ENCODE assay signal across 1 cellular context in the genomic region with DNA sequence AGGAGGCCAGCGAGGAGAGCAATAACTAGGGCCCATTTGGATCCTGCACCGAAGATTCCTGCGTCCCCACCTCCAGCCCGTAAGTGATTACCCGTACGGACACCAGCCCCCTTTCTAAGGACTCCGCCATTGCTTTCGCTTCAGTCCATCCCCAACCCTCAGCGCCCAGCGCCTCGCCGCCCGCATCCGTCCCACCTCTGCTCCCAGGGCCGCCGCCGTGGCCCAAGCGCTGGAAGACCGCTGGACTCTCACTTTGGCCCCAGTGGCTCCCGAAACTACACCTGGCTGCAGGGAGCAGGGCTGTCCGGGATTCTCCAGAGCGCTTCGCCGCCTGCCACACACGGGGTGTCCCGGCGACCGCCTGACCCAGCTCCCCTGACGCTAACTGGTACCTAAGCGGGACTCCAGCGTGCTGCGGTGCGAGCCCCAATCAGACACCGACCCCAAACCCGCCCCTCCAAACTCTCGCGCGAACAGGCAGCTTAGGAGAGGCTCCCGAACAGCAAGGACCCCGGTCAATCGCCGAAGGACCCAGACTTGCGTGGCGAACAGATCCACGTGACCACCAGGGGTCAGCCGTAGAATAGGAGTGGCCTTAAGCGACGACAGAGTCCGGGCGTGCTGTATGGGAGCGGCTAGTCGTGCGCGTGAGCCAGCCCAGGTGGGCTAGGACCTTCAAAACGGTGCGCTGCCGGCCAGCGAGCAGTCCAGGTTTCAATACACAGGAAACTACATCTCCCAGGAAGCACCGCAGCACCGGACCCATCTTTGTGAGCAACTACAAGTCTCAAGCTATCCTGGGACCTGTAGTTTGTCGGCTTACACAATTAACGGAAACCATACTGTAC.
TF ChIP-seq lines count a peak whose summit lies in the region.

A gene (minus strand): TSS at position 363 of the 848 bp plus-strand sequence. CDS start 771 bp downstream, outside the sequence.

TF ChIP-seq in K562, 482 proteins besides CTCF, POLR2A, EP300 and RAD21 (continued from another document and continues in another):
- TF ChIP-seq PHB (CRISPR knock-in tag; IDR thresholded peaks at IDR 0.05) (no peak), PURB (CRISPR knock-in tag; IDR thresholded peaks at IDR 0.05; ENCODE audit: low read depth) (no peak), FOXA3 (CRISPR knock-in tag; conservative IDR thresholded peaks at IDR 0.05 in 1 of 2, IDR thresholded peaks at IDR 0.05 in 1 of 2) (no peak), HNRNPH1 (optimal IDR thresholded peaks at IDR 0.05; ENCODE audit: low read depth, low read length) (no peak), ADNP (tag; IDR thresholded peaks at IDR 0.05) (no peak), CREB1 (IDR thresholded peaks at IDR 0.05) (no peak; the same call in 1 of the 2 replicates), CREB1 (CRISPR knock-in tag; IDR thresholded peaks at IDR 0.05) (peak; percentile 77), OTX1 (CRISPR knock-in tag; IDR thresholded peaks at IDR 0.05) (no peak; the same call in 1 of the 2 replicates), HSF4 (CRISPR knock-in tag; IDR thresholded peaks at IDR 0.05; ENCODE audit: borderline replicate concordance) (no peak), RBBP5 (IDR thresholded peaks at IDR 0.05; ENCODE audit: borderline replicate concordance, insufficient read depth, low read length, poor library complexity, severe bottlenecking) (peak; percentile 77), KLF13 (tag; IDR thresholded peaks at IDR 0.05; ENCODE audit: borderline replicate concordance, low read depth) (no peak), NFRKB (IDR thresholded peaks at IDR 0.05; ENCODE audit: low read depth) (0 out of 2 replicates have a peak, but pooled peaks have one; percentile 40), STAG1 (CRISPR knock-in tag; IDR thresholded peaks at IDR 0.05; ENCODE audit: borderline replicate concordance) (0 out of 2 replicates have a peak, but pooled peaks have one; percentile 18), BRD4 (IDR thresholded peaks at IDR 0.05) (no peak), BRD9 (IDR thresholded peaks at IDR 0.05; ENCODE audit: low read depth, partially characterized antibody) (no peak), SLC30A9 (CRISPR knock-in tag; IDR thresholded peaks at IDR 0.05) (no peak), RFX1 (IDR thresholded peaks at IDR 0.05) (no peak), XRCC5 (IDR thresholded peaks at IDR 0.05; ENCODE audit: low read depth, low read length) (peak; percentile 57; the same call in 1 of the 2 replicates), SIN3A (IDR thresholded peaks at IDR 0.05; ENCODE audit: borderline replicate concordance in 2 of 2, control insufficient read depth in 1 of 2, low read depth in 2 of 2, low read length in 2 of 2) (peak in 1 of 2 experiments; percentile 44; a peak in 1 of 4 replicates), HIVEP1 (CRISPR knock-in tag; IDR thresholded peaks at IDR 0.05) (no peak)
- TF ChIP-seq, protein P1, sequence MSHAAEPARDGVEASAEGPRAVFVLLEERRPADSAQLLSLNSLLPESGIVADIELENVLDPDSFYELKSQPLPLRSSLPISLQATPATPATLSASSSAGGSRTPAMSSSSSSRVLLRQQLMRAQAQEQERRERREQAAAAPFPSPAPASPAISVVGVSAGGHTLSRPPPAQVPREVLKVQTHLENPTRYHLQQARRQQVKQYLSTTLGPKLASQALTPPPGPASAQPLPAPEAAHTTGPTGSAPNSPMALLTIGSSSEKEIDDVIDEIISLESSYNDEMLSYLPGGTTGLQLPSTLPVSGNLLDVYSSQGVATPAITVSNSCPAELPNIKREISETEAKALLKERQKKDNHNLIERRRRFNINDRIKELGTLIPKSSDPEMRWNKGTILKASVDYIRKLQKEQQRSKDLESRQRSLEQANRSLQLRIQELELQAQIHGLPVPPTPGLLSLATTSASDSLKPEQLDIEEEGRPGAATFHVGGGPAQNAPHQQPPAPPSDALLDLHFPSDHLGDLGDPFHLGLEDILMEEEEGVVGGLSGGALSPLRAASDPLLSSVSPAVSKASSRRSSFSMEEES (CRISPR knock-in tag; IDR thresholded peaks at IDR 0.05): peak; percentile 90
- TF ChIP-seq, protein P2, sequence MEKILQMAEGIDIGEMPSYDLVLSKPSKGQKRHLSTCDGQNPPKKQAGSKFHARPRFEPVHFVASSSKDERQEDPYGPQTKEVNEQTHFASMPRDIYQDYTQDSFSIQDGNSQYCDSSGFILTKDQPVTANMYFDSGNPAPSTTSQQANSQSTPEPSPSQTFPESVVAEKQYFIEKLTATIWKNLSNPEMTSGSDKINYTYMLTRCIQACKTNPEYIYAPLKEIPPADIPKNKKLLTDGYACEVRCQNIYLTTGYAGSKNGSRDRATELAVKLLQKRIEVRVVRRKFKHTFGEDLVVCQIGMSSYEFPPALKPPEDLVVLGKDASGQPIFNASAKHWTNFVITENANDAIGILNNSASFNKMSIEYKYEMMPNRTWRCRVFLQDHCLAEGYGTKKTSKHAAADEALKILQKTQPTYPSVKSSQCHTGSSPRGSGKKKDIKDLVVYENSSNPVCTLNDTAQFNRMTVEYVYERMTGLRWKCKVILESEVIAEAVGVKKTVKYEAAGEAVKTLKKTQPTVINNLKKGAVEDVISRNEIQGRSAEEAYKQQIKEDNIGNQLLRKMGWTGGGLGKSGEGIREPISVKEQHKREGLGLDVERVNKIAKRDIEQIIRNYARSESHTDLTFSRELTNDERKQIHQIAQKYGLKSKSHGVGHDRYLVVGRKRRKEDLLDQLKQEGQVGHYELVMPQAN (IDR thresholded peaks at IDR 0.05; ENCODE audit: borderline replicate concordance): peak; percentile 73
- TF ChIP-seq, protein P3, sequence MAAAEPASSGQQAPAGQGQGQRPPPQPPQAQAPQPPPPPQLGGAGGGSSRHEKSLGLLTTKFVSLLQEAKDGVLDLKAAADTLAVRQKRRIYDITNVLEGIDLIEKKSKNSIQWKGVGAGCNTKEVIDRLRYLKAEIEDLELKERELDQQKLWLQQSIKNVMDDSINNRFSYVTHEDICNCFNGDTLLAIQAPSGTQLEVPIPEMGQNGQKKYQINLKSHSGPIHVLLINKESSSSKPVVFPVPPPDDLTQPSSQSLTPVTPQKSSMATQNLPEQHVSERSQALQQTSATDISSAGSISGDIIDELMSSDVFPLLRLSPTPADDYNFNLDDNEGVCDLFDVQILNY (CRISPR knock-in tag; IDR thresholded peaks at IDR 0.05): no peak
- TF ChIP-seq, protein P4, sequence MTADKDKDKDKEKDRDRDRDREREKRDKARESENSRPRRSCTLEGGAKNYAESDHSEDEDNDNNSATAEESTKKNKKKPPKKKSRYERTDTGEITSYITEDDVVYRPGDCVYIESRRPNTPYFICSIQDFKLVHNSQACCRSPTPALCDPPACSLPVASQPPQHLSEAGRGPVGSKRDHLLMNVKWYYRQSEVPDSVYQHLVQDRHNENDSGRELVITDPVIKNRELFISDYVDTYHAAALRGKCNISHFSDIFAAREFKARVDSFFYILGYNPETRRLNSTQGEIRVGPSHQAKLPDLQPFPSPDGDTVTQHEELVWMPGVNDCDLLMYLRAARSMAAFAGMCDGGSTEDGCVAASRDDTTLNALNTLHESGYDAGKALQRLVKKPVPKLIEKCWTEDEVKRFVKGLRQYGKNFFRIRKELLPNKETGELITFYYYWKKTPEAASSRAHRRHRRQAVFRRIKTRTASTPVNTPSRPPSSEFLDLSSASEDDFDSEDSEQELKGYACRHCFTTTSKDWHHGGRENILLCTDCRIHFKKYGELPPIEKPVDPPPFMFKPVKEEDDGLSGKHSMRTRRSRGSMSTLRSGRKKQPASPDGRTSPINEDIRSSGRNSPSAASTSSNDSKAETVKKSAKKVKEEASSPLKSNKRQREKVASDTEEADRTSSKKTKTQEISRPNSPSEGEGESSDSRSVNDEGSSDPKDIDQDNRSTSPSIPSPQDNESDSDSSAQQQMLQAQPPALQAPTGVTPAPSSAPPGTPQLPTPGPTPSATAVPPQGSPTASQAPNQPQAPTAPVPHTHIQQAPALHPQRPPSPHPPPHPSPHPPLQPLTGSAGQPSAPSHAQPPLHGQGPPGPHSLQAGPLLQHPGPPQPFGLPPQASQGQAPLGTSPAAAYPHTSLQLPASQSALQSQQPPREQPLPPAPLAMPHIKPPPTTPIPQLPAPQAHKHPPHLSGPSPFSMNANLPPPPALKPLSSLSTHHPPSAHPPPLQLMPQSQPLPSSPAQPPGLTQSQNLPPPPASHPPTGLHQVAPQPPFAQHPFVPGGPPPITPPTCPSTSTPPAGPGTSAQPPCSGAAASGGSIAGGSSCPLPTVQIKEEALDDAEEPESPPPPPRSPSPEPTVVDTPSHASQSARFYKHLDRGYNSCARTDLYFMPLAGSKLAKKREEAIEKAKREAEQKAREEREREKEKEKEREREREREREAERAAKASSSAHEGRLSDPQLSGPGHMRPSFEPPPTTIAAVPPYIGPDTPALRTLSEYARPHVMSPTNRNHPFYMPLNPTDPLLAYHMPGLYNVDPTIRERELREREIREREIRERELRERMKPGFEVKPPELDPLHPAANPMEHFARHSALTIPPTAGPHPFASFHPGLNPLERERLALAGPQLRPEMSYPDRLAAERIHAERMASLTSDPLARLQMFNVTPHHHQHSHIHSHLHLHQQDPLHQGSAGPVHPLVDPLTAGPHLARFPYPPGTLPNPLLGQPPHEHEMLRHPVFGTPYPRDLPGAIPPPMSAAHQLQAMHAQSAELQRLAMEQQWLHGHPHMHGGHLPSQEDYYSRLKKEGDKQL (CRISPR knock-in tag; IDR thresholded peaks at IDR 0.05; ENCODE audit: borderline replicate concordance): no peak
- TF ChIP-seq, protein P5, sequence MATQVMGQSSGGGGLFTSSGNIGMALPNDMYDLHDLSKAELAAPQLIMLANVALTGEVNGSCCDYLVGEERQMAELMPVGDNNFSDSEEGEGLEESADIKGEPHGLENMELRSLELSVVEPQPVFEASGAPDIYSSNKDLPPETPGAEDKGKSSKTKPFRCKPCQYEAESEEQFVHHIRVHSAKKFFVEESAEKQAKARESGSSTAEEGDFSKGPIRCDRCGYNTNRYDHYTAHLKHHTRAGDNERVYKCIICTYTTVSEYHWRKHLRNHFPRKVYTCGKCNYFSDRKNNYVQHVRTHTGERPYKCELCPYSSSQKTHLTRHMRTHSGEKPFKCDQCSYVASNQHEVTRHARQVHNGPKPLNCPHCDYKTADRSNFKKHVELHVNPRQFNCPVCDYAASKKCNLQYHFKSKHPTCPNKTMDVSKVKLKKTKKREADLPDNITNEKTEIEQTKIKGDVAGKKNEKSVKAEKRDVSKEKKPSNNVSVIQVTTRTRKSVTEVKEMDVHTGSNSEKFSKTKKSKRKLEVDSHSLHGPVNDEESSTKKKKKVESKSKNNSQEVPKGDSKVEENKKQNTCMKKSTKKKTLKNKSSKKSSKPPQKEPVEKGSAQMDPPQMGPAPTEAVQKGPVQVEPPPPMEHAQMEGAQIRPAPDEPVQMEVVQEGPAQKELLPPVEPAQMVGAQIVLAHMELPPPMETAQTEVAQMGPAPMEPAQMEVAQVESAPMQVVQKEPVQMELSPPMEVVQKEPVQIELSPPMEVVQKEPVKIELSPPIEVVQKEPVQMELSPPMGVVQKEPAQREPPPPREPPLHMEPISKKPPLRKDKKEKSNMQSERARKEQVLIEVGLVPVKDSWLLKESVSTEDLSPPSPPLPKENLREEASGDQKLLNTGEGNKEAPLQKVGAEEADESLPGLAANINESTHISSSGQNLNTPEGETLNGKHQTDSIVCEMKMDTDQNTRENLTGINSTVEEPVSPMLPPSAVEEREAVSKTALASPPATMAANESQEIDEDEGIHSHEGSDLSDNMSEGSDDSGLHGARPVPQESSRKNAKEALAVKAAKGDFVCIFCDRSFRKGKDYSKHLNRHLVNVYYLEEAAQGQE (CRISPR knock-in tag; IDR thresholded peaks at IDR 0.05; ENCODE audit: low read depth): 0 out of 2 replicates have a peak, but pooled peaks have one; percentile 44
- TF ChIP-seq, protein P6, sequence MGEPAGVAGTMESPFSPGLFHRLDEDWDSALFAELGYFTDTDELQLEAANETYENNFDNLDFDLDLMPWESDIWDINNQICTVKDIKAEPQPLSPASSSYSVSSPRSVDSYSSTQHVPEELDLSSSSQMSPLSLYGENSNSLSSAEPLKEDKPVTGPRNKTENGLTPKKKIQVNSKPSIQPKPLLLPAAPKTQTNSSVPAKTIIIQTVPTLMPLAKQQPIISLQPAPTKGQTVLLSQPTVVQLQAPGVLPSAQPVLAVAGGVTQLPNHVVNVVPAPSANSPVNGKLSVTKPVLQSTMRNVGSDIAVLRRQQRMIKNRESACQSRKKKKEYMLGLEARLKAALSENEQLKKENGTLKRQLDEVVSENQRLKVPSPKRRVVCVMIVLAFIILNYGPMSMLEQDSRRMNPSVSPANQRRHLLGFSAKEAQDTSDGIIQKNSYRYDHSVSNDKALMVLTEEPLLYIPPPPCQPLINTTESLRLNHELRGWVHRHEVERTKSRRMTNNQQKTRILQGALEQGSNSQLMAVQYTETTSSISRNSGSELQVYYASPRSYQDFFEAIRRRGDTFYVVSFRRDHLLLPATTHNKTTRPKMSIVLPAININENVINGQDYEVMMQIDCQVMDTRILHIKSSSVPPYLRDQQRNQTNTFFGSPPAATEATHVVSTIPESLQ (CRISPR knock-in tag; IDR thresholded peaks at IDR 0.05): peak; percentile 38; the same call in 1 of the 2 replicates
- TF ChIP-seq, protein P7, sequence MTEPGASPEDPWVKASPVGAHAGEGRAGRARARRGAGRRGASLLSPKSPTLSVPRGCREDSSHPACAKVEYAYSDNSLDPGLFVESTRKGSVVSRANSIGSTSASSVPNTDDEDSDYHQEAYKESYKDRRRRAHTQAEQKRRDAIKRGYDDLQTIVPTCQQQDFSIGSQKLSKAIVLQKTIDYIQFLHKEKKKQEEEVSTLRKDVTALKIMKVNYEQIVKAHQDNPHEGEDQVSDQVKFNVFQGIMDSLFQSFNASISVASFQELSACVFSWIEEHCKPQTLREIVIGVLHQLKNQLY (CRISPR knock-in tag; conservative IDR thresholded peaks at IDR 0.05): no peak; a peak in 1 of 4 replicates
- TF ChIP-seq, protein P8, sequence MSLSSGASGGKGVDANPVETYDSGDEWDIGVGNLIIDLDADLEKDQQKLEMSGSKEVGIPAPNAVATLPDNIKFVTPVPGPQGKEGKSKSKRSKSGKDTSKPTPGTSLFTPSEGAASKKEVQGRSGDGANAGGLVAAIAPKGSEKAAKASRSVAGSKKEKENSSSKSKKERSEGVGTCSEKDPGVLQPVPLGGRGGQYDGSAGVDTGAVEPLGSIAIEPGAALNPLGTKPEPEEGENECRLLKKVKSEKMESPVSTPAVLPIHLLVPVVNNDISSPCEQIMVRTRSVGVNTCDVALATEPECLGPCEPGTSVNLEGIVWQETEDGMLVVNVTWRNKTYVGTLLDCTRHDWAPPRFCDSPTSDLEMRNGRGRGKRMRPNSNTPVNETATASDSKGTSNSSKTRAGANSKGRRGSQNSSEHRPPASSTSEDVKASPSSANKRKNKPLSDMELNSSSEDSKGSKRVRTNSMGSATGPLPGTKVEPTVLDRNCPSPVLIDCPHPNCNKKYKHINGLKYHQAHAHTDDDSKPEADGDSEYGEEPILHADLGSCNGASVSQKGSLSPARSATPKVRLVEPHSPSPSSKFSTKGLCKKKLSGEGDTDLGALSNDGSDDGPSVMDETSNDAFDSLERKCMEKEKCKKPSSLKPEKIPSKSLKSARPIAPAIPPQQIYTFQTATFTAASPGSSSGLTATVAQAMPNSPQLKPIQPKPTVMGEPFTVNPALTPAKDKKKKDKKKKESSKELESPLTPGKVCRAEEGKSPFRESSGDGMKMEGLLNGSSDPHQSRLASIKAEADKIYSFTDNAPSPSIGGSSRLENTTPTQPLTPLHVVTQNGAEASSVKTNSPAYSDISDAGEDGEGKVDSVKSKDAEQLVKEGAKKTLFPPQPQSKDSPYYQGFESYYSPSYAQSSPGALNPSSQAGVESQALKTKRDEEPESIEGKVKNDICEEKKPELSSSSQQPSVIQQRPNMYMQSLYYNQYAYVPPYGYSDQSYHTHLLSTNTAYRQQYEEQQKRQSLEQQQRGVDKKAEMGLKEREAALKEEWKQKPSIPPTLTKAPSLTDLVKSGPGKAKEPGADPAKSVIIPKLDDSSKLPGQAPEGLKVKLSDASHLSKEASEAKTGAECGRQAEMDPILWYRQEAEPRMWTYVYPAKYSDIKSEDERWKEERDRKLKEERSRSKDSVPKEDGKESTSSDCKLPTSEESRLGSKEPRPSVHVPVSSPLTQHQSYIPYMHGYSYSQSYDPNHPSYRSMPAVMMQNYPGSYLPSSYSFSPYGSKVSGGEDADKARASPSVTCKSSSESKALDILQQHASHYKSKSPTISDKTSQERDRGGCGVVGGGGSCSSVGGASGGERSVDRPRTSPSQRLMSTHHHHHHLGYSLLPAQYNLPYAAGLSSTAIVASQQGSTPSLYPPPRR (CRISPR knock-in tag; IDR thresholded peaks at IDR 0.05; ENCODE audit: borderline replicate concordance): no peak
